Comparison of ENCODE assay signal across 26 cellular contexts in genomic region chr1:182910143-182910542, GRCh38. TPM values are rescaled to one million over a fixed set of nuclear protein-coding genes. Genes with fewer than 3 reads are reported as not detected.
A peak's percentile ranks its signal among the peaks of the same experiment; 100 is the strongest.
DNase-seq lines count a peak whose midpoint lies in the region; TF ChIP-seq lines count a peak whose summit lies in the region.
"Had no signal": no experiment of that assay in that cellular context is flagged by ENCODE, and none has a peak within 500 bp of the region (broad histone marks: within the 10 kb centered on the region; RNA-seq: fewer than 3 reads in every experiment).

No MANE protein-coding gene starts in this region.

- peak; percentile 28 for DNase-seq in DMS 273 (lab: John Stamatoyannopoulos, UW; ENCODE audit: unreplicated experiment)
- no peak for DNase-seq in DMS 273 treated with DMSO at 0.1 percent for 48 hours (lab: John Stamatoyannopoulos, UW)
- DNase-seq in OCI-LY7 (ENCODE audit: low spot score) = no peak
- peak; percentile 17 for DNase-seq in iPS DF 19.7 (ENCODE audit: low read depth, low spot score)
- DNase-seq in SIG-M5 treated with dmso at 0.1 percent for 504 hours (lab: John Stamatoyannopoulos, UW; ENCODE audit: unreplicated experiment) = no peak
- DNase-seq in SK-N-DZ (ENCODE audit: low spot score) = no peak
- no peak for DNase-seq in NCI-H2196 (lab: John Stamatoyannopoulos, UW; ENCODE audit: unreplicated experiment)
- DNase-seq: 8988T; activated naive CD4-positive, alpha-beta T cell treated with anti-CD3 and anti-CD28 coated beads, Interleukin-2, amount 50 U/mL, for 16 hours; anterior cingulate cortex; gastrocnemius medialis; GDM1; GM23248; left colon; mesenchymal stem cell; naive B cell; right cardiac atrium; SW 1271 had no signal

- no peak overlapping the region for H2AFZ ChIP-seq in OCI-LY7 (ENCODE audit: low read length)
- H2AFZ ChIP-seq: GM23248 had no signal

- CTCF ChIA-PET in HEK293 (lab: Yijun Ruan, JAX) = no interaction called here
- CTCF ChIA-PET in OCI-LY7 (lab: Charles Lee; ENCODE audit: unreplicated experiment) = no interaction called here

- H3K9me3 ChIP-seq in HEK293 (ENCODE audit: control insufficient read depth, insufficient read depth, low read depth, low read length) (no peaks in the 10 kb centered on the region), OCI-LY7 (ENCODE audit: low read length) (0 out of 2 replicates have a peak, but pooled peaks cover 4% of the 10 kb centered on the region)
- H3K9me3 ChIP-seq: gastrocnemius medialis had no signal

- no peaks in the 10 kb centered on the region for H3K9me2 ChIP-seq in OCI-LY7 (ENCODE audit: insufficient read depth, low read length)

- H3K4me1 ChIP-seq in HEK293 (ENCODE audit: control insufficient read depth, insufficient read depth, low read length) = peaks cover 4% of the 10 kb centered on the region; the same call in 1 of the 2 replicates
- no peaks in the 10 kb centered on the region for H3K4me1 ChIP-seq in OCI-LY7 (ENCODE audit: insufficient read depth, low read length, poor library complexity, severe bottlenecking)
- H3K4me1 ChIP-seq: gastrocnemius medialis had no signal

- intact Hi-C loops in OCI-LY7 (cut with micrococcal nuclease; ENCODE audit: unreplicated experiment) = loop anchor here (10.0 kb wide), 1 partner anchor 305 kb away; the partner anchor contains the start of gene RGS16

- no peaks in the 10 kb centered on the region for H3K79me2 ChIP-seq in OCI-LY7 (ENCODE audit: insufficient read depth, low read depth, low read length)

- H4K20me1 ChIP-seq in OCI-LY7 (ENCODE audit: insufficient read depth, low read length) = no peaks in the 10 kb centered on the region

- TF ChIP-seq CTCF in HEK293 (tag by site-specific recombination; IDR thresholded peaks at IDR 0.05) (no peak), OCI-LY7 (conservative IDR thresholded peaks at IDR 0.05; ENCODE audit: low read length) (peak; percentile 29; the same call in 1 of the 2 replicates)

- no TSS peak for BruUV-seq in OCI-LY7 (replicated peaks; lab: Mats Ljungman, UMichigan)

- no peaks in the 10 kb centered on the region for H3K36me3 ChIP-seq in HEK293 (ENCODE audit: control insufficient read depth in 2 of 2, insufficient read depth in 1 of 2, low read length in 2 of 2)
- H3K36me3 ChIP-seq in OCI-LY7 (ENCODE audit: insufficient read depth, low read length) = no peaks in the 10 kb centered on the region
- H3K36me3 ChIP-seq: gastrocnemius medialis had no signal

- no peak overlapping the region for H3K4me2 ChIP-seq in OCI-LY7 (ENCODE audit: low read length)

- H3K27ac ChIP-seq in HEK293 (ENCODE audit: extremely low read depth, low read depth, low read length) = no peak overlapping the region
- no peak overlapping the region for H3K27ac ChIP-seq in OCI-LY7 (ENCODE audit: low read depth, low read length, poor library complexity, severe bottlenecking)
- H3K27ac ChIP-seq: gastrocnemius medialis, GM23248 had no signal

- no peak overlapping the region for H3K4me3 ChIP-seq in HEK293 (ENCODE audit: low read depth, low read length)
- H3K4me3 ChIP-seq in OCI-LY7 (ENCODE audit: low read depth, low read length, poor library complexity, severe bottlenecking) = no peak overlapping the region
- H3K4me3 ChIP-seq: gastrocnemius medialis, GM23248 had no signal

- POLR2A ChIA-PET in HEK293 (lab: Yijun Ruan, JAX) (no interaction called here), OCI-LY7 (lab: Charles Lee) (no interaction called here)

TF ChIP-seq in HEK293, 187 proteins besides CTCF, POLR2A, EP300 and RAD21:
- TF ChIP-seq MZF1 (tag by site-specific recombination; IDR thresholded peaks at IDR 0.05; ENCODE audit: borderline replicate concordance) (0 out of 2 replicates have a peak, but pooled peaks have one; percentile 59), ELK4 (IDR thresholded peaks at IDR 0.05; ENCODE audit: borderline replicate concordance, low read depth, low read length) (no peak), ZNF548 (tag by site-specific recombination; IDR thresholded peaks at IDR 0.05) (peak; percentile 86), ZBTB20 (tag by site-specific recombination; IDR thresholded peaks at IDR 0.05) (no peak), GLI2 (tag by site-specific recombination; IDR thresholded peaks at IDR 0.05; ENCODE audit: borderline replicate concordance, low read depth) (no peak)

RNA-seq across cellular contexts. Expression of gene SHCBP1L, which starts 42.8 kb away (rescaled TPM):
- 0.49 TPM in 1 of 2 replicates, not detected in the other for total RNA-seq in OCI-LY7 (2014; rRNA removed; shearing (Covaris generic))
- total RNA-seq in OCI-LY7 (2022) = 0.65 and 1.5 TPM in 2 replicates
- polyA plus RNA-seq in SK-N-DZ (2014; cell fraction: cytosol; rRNA removed) = not detected in 2 replicates
- polyA plus RNA-seq in SK-N-DZ (2014; cell fraction: nucleus; rRNA removed) = not detected in 2 replicates
- total RNA-seq: activated CD8-positive, alpha-beta memory T cell treated with anti-CD3 and anti-CD28 coated beads for 36 hours; Caco-2; esophagus mucosa; gastrocnemius medialis; GM23248; left colon; osteocyte; right cardiac atrium; RPMI7951; ureter had no signal
- polyA plus RNA-seq: BJ, GM23248 had no signal

Comparison
In these comparisons a context has a peak if more than half of its experiments do, and no peak if none do; other contexts are left out.
1. DNase-seq: peak in DMS 273 (single experiment) and iPS DF 19.7 (single experiment); none in DMS 273 treated with DMSO at 0.1 percent for 48 hours (single experiment), OCI-LY7 (single experiment), SIG-M5 treated with dmso at 0.1 percent for 504 hours (single experiment), SK-N-DZ (single experiment) and NCI-H2196 (single experiment).